Comparison of ENCODE assay signal across 8 cellular contexts in genomic region chr1:150293433-150294253, GRCh38. TPM values are rescaled to one million over a fixed set of nuclear protein-coding genes. Genes with fewer than 3 reads are reported as not detected.
DNase-seq lines count a peak whose midpoint lies in the region; ATAC-seq lines count a peak whose summit lies in the region.

TSS of gene MRPS21 (plus strand) at chr1:150293861. CDS start at chr1:150294367, 506 bp downstream.

- DNase-seq in CMK (ENCODE audit: low read depth) (peak; percentile 58), HT1080 (ENCODE audit: low read depth) (peak; percentile 91), NOMO-1 (lab: John Stamatoyannopoulos, UW; ENCODE audit: unreplicated experiment in 2 of 2) (peak; percentile 94), lung microvascular endothelial cell (ENCODE audit: low read depth in 2 of 2) (peak; percentile 96 to 98)
- DNase-seq in activated CD8-positive, alpha-beta memory T cell treated with anti-CD3 and anti-CD28 coated beads for 24 hours = peak; percentile 92
- peak; percentile 74 for DNase-seq in effector CD8-positive, alpha-beta T cell (lab: John Stamatoyannopoulos, UW)
- peak; percentile 81 to 84 (median 81) for DNase-seq in stimulated activated CD4-positive, alpha-beta T cell treated with anti-CD3 and anti-CD28 coated beads, TNF-alpha, amount 100 ng/mL, for 48 hours (ENCODE audit: low read depth in 3 of 3)

- peak; percentile 85 for ATAC-seq in GM21360 (IDR thresholded peaks at IDR 0.05; ENCODE audit: unreplicated experiment)

RNA-seq across cellular contexts. Expression of gene MRPS21, which starts in this region (rescaled TPM):
- 72.0 and 99.7 TPM in 2 replicates for total RNA-seq in HT1080 (2014; rRNA removed; shearing (Covaris generic))
- 54.3 and 58.8 TPM in 2 replicates for polyA plus RNA-seq in HT1080 (2015; cell fraction: cytosol; rRNA removed)
- polyA plus RNA-seq in HT1080 (2015; cell fraction: nucleus; rRNA removed) = 66.2 and 66.5 TPM in 2 replicates
- total RNA-seq in lung microvascular endothelial cell = 42.9 and 51.6 TPM in 2 replicates

Comparison
In these comparisons a context has a peak if more than half of its experiments do, and no peak if none do; other contexts are left out.
1. Peak in every context shown above with its lines: DNase-seq and ATAC-seq.